31 cellular contexts compared by ENCODE assay signal in the genomic region with DNA sequence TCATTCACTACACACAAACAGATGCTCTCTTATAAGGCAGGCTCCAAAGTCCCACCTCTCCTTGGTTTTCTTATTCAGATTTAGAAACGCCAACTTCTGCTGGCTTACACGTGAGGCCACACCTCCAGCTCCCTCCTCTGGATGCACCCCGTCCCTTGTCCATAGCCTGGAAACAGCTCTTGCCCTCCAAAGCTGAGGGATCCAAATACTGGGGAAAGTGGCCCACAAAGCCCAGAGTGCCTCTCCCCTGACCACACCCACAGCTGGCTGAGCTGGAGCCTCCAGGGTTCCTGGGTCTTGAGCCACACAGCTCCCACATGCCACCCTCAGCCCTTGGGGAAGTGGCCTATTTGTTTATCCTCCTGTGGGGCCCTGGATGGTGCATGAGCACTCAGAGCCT. TPM values are rescaled to one million over a fixed set of nuclear protein-coding genes. Genes with fewer than 3 reads are reported as not detected.
DNase-seq lines count a peak whose midpoint lies in the region; ATAC-seq, FAIRE-seq and TF ChIP-seq lines count a peak whose summit lies in the region.
"Had no signal": no experiment of that assay in that cellular context is flagged by ENCODE, and none has a peak within 500 bp of the region (broad histone marks: within the 10 kb centered on the region; RNA-seq: fewer than 3 reads in every experiment).

No MANE protein-coding gene starts in this region.

- TF ChIP-seq RAD21 in A549 (conservative IDR thresholded peaks at IDR 0.05 in 1 of 2, IDR thresholded peaks at IDR 0.05 in 1 of 2) = no peak

- CTCF ChIA-PET in A549 (lab: Yijun Ruan, JAX) (interaction anchor here (0.8 to 19.4 kb wide), 7 partner anchors 9 to 140 kb away, joined by 3 to 334 read pairs (median 8); a partner anchor contains a TSS), RWPE1 (lab: Yijun Ruan, JAX) (interaction anchor here (0.6 to 5.0 kb wide), 2 partner anchors 9 to 42 kb away, joined by 3 to 32 read pairs; no protein-coding TSS in a partner anchor)

- H3K9me3 ChIP-seq in A549 = no peaks in the 10 kb centered on the region
- no peaks in the 10 kb centered on the region for H3K9me3 ChIP-seq in hepatocyte (ENCODE audit: low read depth)
- no peaks in the 10 kb centered on the region for H3K9me3 ChIP-seq in upper lobe of right lung
- H3K9me3 ChIP-seq: HAP-1 had no signal

- peaks cover 58% of the 10 kb centered on the region for H3K4me1 ChIP-seq in A549
- peaks cover 30% of the 10 kb centered on the region for H3K4me1 ChIP-seq in hepatocyte (ENCODE audit: insufficient read depth)
- peaks cover 4% of the 10 kb centered on the region for H3K4me1 ChIP-seq in upper lobe of right lung
- H3K4me1 ChIP-seq: HAP-1 had no signal

- 76% methylated on average over 3 of the region's 3 CpGs for WGBS in A549 (ENCODE audit: missing lambda C conversion rate)
- 79% methylated on average over 3 of the region's 3 CpGs for WGBS in hepatocyte (ENCODE audit: low lambda C conversion rate, missing lambda C conversion rate)

- DNase-seq in A549 (ENCODE audit: low read depth in 1 of 2, low spot score in 1 of 2) (no peak), RWPE1 (ENCODE audit: low spot score) (no peak), hepatocyte (ENCODE audit: low spot score) (no peak), myocyte (ENCODE audit: low read depth) (peak; percentile 82), urothelium cell line (ENCODE audit: low spot score) (no peak), upper lobe of right lung (no peak)
- DNase-seq: 8988T; C1 segment of cervical spinal cord; CD4-positive, alpha-beta memory T cell; COR-L47; DMS79; EL; GDM1; GOT3; HFFc6; NCI-H1048; NCI-H1417; NCI-H1694; NCI-H2081; NCI-H2227 treated with DMSO at 0.1 percent for 48 hours; NCI-H526 treated with DMSO at 0.1 percent for 48 hours; PC-9; SHP77 had no signal

- intact Hi-C loops in upper lobe of right lung (cut with DNase I) = no loop called here

- H3K27me3 ChIP-seq in hepatocyte (no peaks in the 10 kb centered on the region), upper lobe of right lung (peaks cover 17% of the 10 kb centered on the region)

- no peaks in the 10 kb centered on the region for H3K36me3 ChIP-seq in hepatocyte (replicated peaks; ENCODE audit: insufficient read depth, low read depth)
- no peaks in the 10 kb centered on the region for H3K36me3 ChIP-seq in upper lobe of right lung
- H3K36me3 ChIP-seq: HAP-1 had no signal

- FAIRE-seq in A549 (lab: Jason Lieb, UNC) = no peak
- FAIRE-seq in urothelium cell line (lab: Jason Lieb, UNC) = no peak
- FAIRE-seq: GM12878 had no signal

- POLR2A ChIA-PET in A549 (lab: Yijun Ruan, JAX) = no interaction called here
- POLR2A ChIA-PET in RWPE1 (lab: Yijun Ruan, JAX; ENCODE audit: low non-redundant PET) = no interaction called here

- no peak for TF ChIP-seq POLR2A in A549 (IDR thresholded peaks at IDR 0.05; ENCODE audit: low read length)

- H3K4me2 ChIP-seq in A549 = peak overlapping the region; percentile 19; the same call in 1 of the 3 replicates
- H3K4me2 ChIP-seq in hepatocyte = peak overlapping the region; percentile 82
- H3K4me2 ChIP-seq: PC-9 had no signal

- H3K4me3 ChIP-seq in A549 (no peak overlapping the region), hepatocyte (no peak overlapping the region), upper lobe of right lung (no peak overlapping the region)
- H3K4me3 ChIP-seq: GM12878, HAP-1, PC-9 had no signal

- H3K79me2 ChIP-seq in hepatocyte = peaks cover 74% of the 10 kb centered on the region

- peaks cover 22% of the 10 kb centered on the region for H4K20me1 ChIP-seq in hepatocyte (ENCODE audit: insufficient read depth, poor library complexity, severe bottlenecking)

- ATAC-seq in A549 (no peak), HG02610 (IDR thresholded peaks at IDR 0.05; ENCODE audit: unreplicated experiment) (no peak), HG03175 (IDR thresholded peaks at IDR 0.05; ENCODE audit: unreplicated experiment) (no peak), upper lobe of right lung (no peak)
- ATAC-seq: GM12878 had no signal

- peak overlapping the region; percentile 90 to 92 for H3K27ac ChIP-seq in A549
- H3K27ac ChIP-seq in RWPE1 = peak overlapping the region; percentile 91
- H3K27ac ChIP-seq in hepatocyte = no peak overlapping the region
- no peak overlapping the region for H3K27ac ChIP-seq in upper lobe of right lung
- H3K27ac ChIP-seq: PC-9 had no signal

- TF ChIP-seq CTCF in A549 (IDR thresholded peaks at IDR 0.05) = no peak
- no peak for TF ChIP-seq CTCF in RWPE1 (conservative IDR thresholded peaks at IDR 0.05; ENCODE audit: low read depth)
- no peak for TF ChIP-seq CTCF in hepatocyte (IDR thresholded peaks at IDR 0.05; ENCODE audit: poor library complexity)
- TF ChIP-seq CTCF in upper lobe of right lung (IDR thresholded peaks at IDR 0.05) = no peak

- no peak overlapping the region for H2AFZ ChIP-seq in hepatocyte
- H2AFZ ChIP-seq: PC-9 had no signal

- no peaks in the 10 kb centered on the region for H3K9me2 ChIP-seq in hepatocyte (replicated peaks; ENCODE audit: insufficient read depth)

- TF ChIP-seq EP300 in A549 (IDR thresholded peaks at IDR 0.05) = no peak

TF ChIP-seq in A549, 52 proteins besides CTCF, POLR2A, EP300 and RAD21:
- TF ChIP-seq SMC3 (IDR thresholded peaks at IDR 0.05) (no peak), EHMT2 (IDR thresholded peaks at IDR 0.05; ENCODE audit: low read depth) (no peak), HDAC2 (IDR thresholded peaks at IDR 0.05) (no peak), CEBPB (IDR thresholded peaks at IDR 0.05) (no peak), ESRRA (IDR thresholded peaks at IDR 0.05; ENCODE audit: borderline replicate concordance, low read length) (no peak), HOXB13 (CRISPR knock-in tag; IDR thresholded peaks at IDR 0.05; ENCODE audit: low read depth) (no peak), CBX8 (IDR thresholded peaks at IDR 0.05) (no peak), HOXB5 (CRISPR knock-in tag; IDR thresholded peaks at IDR 0.05) (no peak), MAZ (IDR thresholded peaks at IDR 0.05; ENCODE audit: borderline replicate concordance, low read depth, low read length) (no peak), CBX2 (IDR thresholded peaks at IDR 0.05; ENCODE audit: borderline replicate concordance, low read depth) (no peak), RARB (CRISPR knock-in tag; IDR thresholded peaks at IDR 0.05) (no peak), JUN (IDR thresholded peaks at IDR 0.05) (no peak)
- TF ChIP-seq, protein P1, sequence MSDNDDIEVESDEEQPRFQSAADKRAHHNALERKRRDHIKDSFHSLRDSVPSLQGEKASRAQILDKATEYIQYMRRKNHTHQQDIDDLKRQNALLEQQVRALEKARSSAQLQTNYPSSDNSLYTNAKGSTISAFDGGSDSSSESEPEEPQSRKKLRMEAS (IDR thresholded peaks at IDR 0.05) = no peak

RNA-seq across cellular contexts. Expression of a gene that starts 4.5 kb away (rescaled TPM):
- polyA plus RNA-seq in A549 (2011; rRNA removed) (0.19 and 0.26 TPM in 2 replicates), A549 (2017; fragmentation: RNase III; extraction: RNeasy Plus Mini Kit Qiagen cat#74134 plus additional on column Dnase treatment) (0.67 to 1.1 TPM (median 0.87 TPM) in 3 replicates), hepatocyte (63.5 and 68.6 TPM in 2 replicates)
- polyA plus RNA-seq in A549 (2012; cell fraction: cytosol; rRNA removed) = 0.10 and 0.16 TPM in 2 replicates
- 0.09 and 0.30 TPM in 2 replicates for polyA plus RNA-seq in A549 (2012; cell fraction: nucleus; rRNA removed)
- 0.49 and 0.83 TPM in 2 replicates for polyA minus RNA-seq in A549 (2011; rRNA and poly(A)+ RNA removed)
- total RNA-seq in hepatocyte (64.2 and 66.9 TPM in 2 replicates), myocyte (22.3 and 27.0 TPM in 2 replicates), upper lobe of right lung (42.6 TPM)
- polyA plus RNA-seq in myocyte (2012) = 6.8 TPM
- total RNA-seq: HFFc6, NCI-H460, RPMI7951 had no signal
- polyA plus RNA-seq: CD4-positive, alpha-beta memory T cell had no signal

RNA-seq across cellular contexts. Expression of a gene that starts 17.1 kb away (rescaled TPM):
- not detected in 2 replicates for polyA plus RNA-seq in A549 (2011; rRNA removed)
- polyA plus RNA-seq in A549 (2012; cell fraction: cytosol; rRNA removed) = not detected in 2 replicates
- polyA plus RNA-seq in A549 (2012; cell fraction: nucleus; rRNA removed) = not detected in 2 replicates
- polyA plus RNA-seq in A549 (2017; fragmentation: RNase III; extraction: RNeasy Plus Mini Kit Qiagen cat#74134 plus additional on column Dnase treatment) = 0.09 to 0.10 TPM (median 0.09 TPM) in 3 replicates
- polyA minus RNA-seq in A549 (2011; rRNA and poly(A)+ RNA removed) = 0.10 TPM in 1 of 2 replicates, not detected in the other
- total RNA-seq in hepatocyte = 22.3 and 25.9 TPM in 2 replicates
- 33.5 and 55.1 TPM in 2 replicates for polyA plus RNA-seq in hepatocyte
- 3,022 and 4,635 TPM in 2 replicates for total RNA-seq in myocyte
- 2,977 TPM for polyA plus RNA-seq in myocyte (2012)
- total RNA-seq in upper lobe of right lung = 6.4 TPM
- total RNA-seq: CD4-positive, alpha-beta memory T cell; GM12878; HFFc6; NCI-H460; RPMI7951; SK-MEL-5 had no signal
- polyA plus RNA-seq: CD4-positive, alpha-beta memory T cell had no signal

RNA-seq across cellular contexts. Expression of a gene that starts 26.9 kb away (rescaled TPM):
- polyA plus RNA-seq in A549 (2011; rRNA removed) (not detected in 2 replicates), A549 (2017; fragmentation: RNase III; extraction: RNeasy Plus Mini Kit Qiagen cat#74134 plus additional on column Dnase treatment) (not detected in 3 replicates), hepatocyte (4.2 and 12.4 TPM in 2 replicates)
- 0.05 TPM in 1 of 2 replicates, not detected in the other for polyA plus RNA-seq in A549 (2012; cell fraction: cytosol; rRNA removed)
- 0.45 TPM in 1 of 2 replicates, not detected in the other for polyA plus RNA-seq in A549 (2012; cell fraction: nucleus; rRNA removed)
- polyA minus RNA-seq in A549 (2011; rRNA and poly(A)+ RNA removed) = not detected in 2 replicates
- total RNA-seq in hepatocyte (2.6 and 4.1 TPM in 2 replicates), myocyte (9,118 and 11,163 TPM in 2 replicates), upper lobe of right lung (0.49 TPM)
- polyA plus RNA-seq in myocyte (2012) = 4,992 TPM
- total RNA-seq: CD4-positive, alpha-beta memory T cell; GM12878; HFFc6; HT-29; NCI-H460; PC-9; SK-MEL-5 had no signal
- polyA plus RNA-seq: CD4-positive, alpha-beta memory T cell had no signal

Comparison
In these comparisons a context has a peak if more than half of its experiments do, and no peak if none do; other contexts are left out.
1. H3K27ac ChIP-seq: peak in A549 (2 of 2) and RWPE1 (single experiment); none in hepatocyte (single experiment) and upper lobe of right lung (single experiment).
2. RNA of a gene that starts 17.1 kb away (total RNA-seq): 3,022 to 4,635 TPM in myocyte; 22.3 to 25.9 TPM in hepatocyte and 6.4 TPM in upper lobe of right lung (single experiment); every median in the first group is over 100 times any median in the second.
3. RNA of a gene that starts 26.9 kb away (total RNA-seq): 9,118 to 11,163 TPM in myocyte; 2.6 to 4.1 TPM in hepatocyte and 0.49 TPM in upper lobe of right lung (single experiment); every median in the first group is over 1,000 times any median in the second.